In the genomic region with DNA sequence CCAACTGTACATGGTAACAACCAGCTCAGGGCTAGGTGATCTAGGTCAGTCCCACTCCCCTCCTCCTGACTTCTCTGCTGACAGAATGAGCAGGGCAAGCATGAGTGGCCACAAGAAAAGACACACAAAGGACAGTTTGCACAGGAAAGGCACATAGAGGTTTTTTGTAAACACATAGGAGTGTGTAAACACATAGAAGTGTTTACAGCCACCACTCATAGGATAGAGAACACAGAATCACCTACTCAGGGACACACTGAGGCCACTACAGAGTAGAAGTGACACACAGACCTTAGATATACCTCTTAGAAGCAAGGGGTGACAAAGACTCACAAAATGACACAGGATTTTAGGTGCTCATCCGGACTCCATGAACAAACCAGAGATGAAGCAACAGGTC, we compare ENCODE assay signal across 17 cellular contexts.
"Had no signal": no experiment of that assay in that cellular context is flagged by ENCODE, and none has a peak within 500 bp of the region (broad histone marks: within the 10 kb centered on the region; RNA-seq: fewer than 3 reads in every experiment).

No MANE protein-coding gene starts in this region.

- H3K27ac ChIP-seq: breast epithelium, epithelial cell of prostate, ovary, thoracic aorta, upper lobe of right lung had no signal

- H3K27me3 Mint-ChIP-seq: activated CD4-positive, alpha-beta memory T cell treated with anti-CD3 and anti-CD28 coated beads, Interleukin-2, amount 10 ng/mL, durations not matched to agents 7 days and 5 days; activated CD4-positive, alpha-beta T cell treated with anti-CD3 and anti-CD28 coated beads for 36 hours had no signal

- H3K27ac Mint-ChIP-seq: activated CD4-positive, alpha-beta memory T cell treated with anti-CD3 and anti-CD28 coated beads, Interleukin-2, amount 10 ng/mL, durations not matched to agents 7 days and 5 days; activated CD4-positive, alpha-beta T cell treated with anti-CD3 and anti-CD28 coated beads for 36 hours; T-helper 1 cell treated with Interleukin-12 subunit alpha and Interleukin-12 subunit beta and Interleukin-4 antibody, amounts not matched to agents 30 μg/mL and 1 μg/mL, for 36 hours had no signal

- DNase-seq: activated CD4-positive, alpha-beta memory T cell treated with anti-CD3 and anti-CD28 coated beads, Interleukin-2, amount 10 ng/mL, durations not matched to agents 7 days and 5 days; activated CD4-positive, alpha-beta T cell treated with anti-CD3 and anti-CD28 coated beads for 36 hours; activated gamma-delta T cell; activated T-cell treated with anti-CD3 and anti-CD28 coated beads, Interleukin-2, amount 50 U/mL, for 4 hours; aorta; dermis blood vessel endothelial cell; foreskin melanocyte; left cardiac atrium; ovary; stimulated activated CD4-positive, alpha-beta T cell treated with anti-CD3 and anti-CD28 coated beads, Interleukin-12 subunit alpha, Interleukin-12 subunit beta, amount 100 ng/mL, for 4 hours; stimulated activated CD4-positive, alpha-beta T cell treated with anti-CD3 and anti-CD28 coated beads, Interleukin-2, amount 100 ng/mL, for 24 hours; upper lobe of right lung had no signal

- H3K9me3 Mint-ChIP-seq: activated CD4-positive, alpha-beta memory T cell treated with anti-CD3 and anti-CD28 coated beads, Interleukin-2, amount 10 ng/mL, durations not matched to agents 7 days and 5 days; activated T-cell treated with anti-CD3 and anti-CD28 coated beads, Interleukin-2, amount 50 U/mL, for 4 hours; T-helper 1 cell treated with Interleukin-12 subunit alpha and Interleukin-12 subunit beta and Interleukin-4 antibody, amounts not matched to agents 30 μg/mL and 1 μg/mL, for 36 hours had no signal

- H3K4me3 ChIP-seq: breast epithelium, lung, ovary, thoracic aorta, upper lobe of right lung had no signal

- H3K4me1 ChIP-seq: breast epithelium had no signal

- H3K36me3 ChIP-seq: breast epithelium, ovary had no signal

- ATAC-seq: activated CD4-positive, alpha-beta T cell treated with anti-CD3 and anti-CD28 coated beads for 36 hours; activated T-cell treated with anti-CD3 and anti-CD28 coated beads, Interleukin-2, amount 50 U/mL, for 4 hours; left cardiac atrium; upper lobe of right lung had no signal

- H3K9me3 ChIP-seq: breast epithelium, ovary, thoracic aorta, upper lobe of right lung had no signal

- H3K27me3 ChIP-seq: breast epithelium, ovary, upper lobe of right lung had no signal

- H3K4me3 Mint-ChIP-seq: activated CD4-positive, alpha-beta memory T cell treated with anti-CD3 and anti-CD28 coated beads, Interleukin-2, amount 10 ng/mL, durations not matched to agents 7 days and 5 days; activated CD4-positive, alpha-beta T cell treated with anti-CD3 and anti-CD28 coated beads for 36 hours; activated T-cell treated with anti-CD3 and anti-CD28 coated beads, Interleukin-2, amount 50 U/mL, for 4 hours; T-helper 1 cell treated with Interleukin-12 subunit alpha and Interleukin-12 subunit beta and Interleukin-4 antibody, amounts not matched to agents 30 μg/mL and 1 μg/mL, for 36 hours had no signal
